10 cellular contexts compared by ENCODE assay signal in the genomic region with DNA sequence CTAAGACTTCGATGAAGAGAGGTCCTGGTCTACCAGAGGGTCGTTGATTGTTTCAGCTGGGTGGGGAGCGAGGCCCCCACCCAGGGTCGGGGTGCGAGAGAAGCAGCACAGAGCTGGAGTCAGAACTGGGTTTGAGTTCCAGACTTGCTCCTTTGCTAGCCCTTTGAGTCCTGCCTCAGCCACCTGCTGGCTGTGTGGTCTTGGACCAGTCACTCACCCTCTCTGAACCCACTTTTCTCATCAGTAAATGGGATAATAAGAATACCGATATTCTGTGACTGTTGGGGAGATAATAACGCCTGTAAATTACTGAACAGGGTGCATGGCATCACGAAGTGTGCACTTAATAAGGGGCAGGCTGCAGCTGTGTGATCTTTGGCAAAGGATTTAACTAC. TPM values are rescaled to one million over a fixed set of nuclear protein-coding genes. Genes with fewer than 3 reads are reported as not detected.
DNase-seq lines count a peak whose midpoint lies in the region; ATAC-seq and TF ChIP-seq lines count a peak whose summit lies in the region.
"Had no signal": no experiment of that assay in that cellular context is flagged by ENCODE, and none has a peak within 500 bp of the region (broad histone marks: within the 10 kb centered on the region; RNA-seq: fewer than 3 reads in every experiment).

No MANE protein-coding gene starts in this region.

- no peaks in the 10 kb centered on the region for H3K79me2 ChIP-seq in HCT116 (ENCODE audit: insufficient read depth, low read length)

- peaks cover 18% of the 10 kb centered on the region for H3K4me1 Mint-ChIP-seq in activated CD8-positive, alpha-beta T cell treated with anti-CD3 and anti-CD28 coated beads for 36 hours (ENCODE audit: low read depth)

- H3K9me3 ChIP-seq in HCT116 (ENCODE audit: control insufficient read depth in 1 of 2, insufficient read depth in 1 of 2, low read depth in 1 of 2, low read length in 2 of 2) (no peaks in the 10 kb centered on the region), iPS DF 6.9 (ENCODE audit: control insufficient read depth, insufficient read depth, low read length) (no peaks in the 10 kb centered on the region)

- peaks cover 20% of the 10 kb centered on the region for H3K27me3 Mint-ChIP-seq in activated CD8-positive, alpha-beta T cell treated with anti-CD3 and anti-CD28 coated beads for 36 hours

- no TSS peak for BruUV-seq in HCT116 (replicated peaks; lab: Mats Ljungman, UMichigan)

- no CpG with 5 or more reads among the region's 8 CpGs for whole genome bisulfite sequencing in iPS DF 6.9 (ENCODE audit: insufficient coverage, insufficient read length)

- POLR2A ChIA-PET in HCT116 (lab: Charles Lee), result interaction anchor here (3.6 kb wide), 1 partner anchor 13 kb away, joined by 14 read pairs; the partner anchor contains the start of gene TAF15
- POLR2A ChIA-PET in activated CD8-positive, alpha-beta T cell treated with anti-CD3 and anti-CD28 coated beads for 36 hours (lab: Charles Lee), result interaction anchor here (1.2 to 7.0 kb wide), 2 partner anchors 13 to 14 kb away, joined by 3 to 50 read pairs; partner anchors contain the start of gene TAF15

- TF ChIP-seq POLR2A in HCT116 (IDR thresholded peaks at IDR 0.05; ENCODE audit: borderline replicate concordance, extremely low read depth, insufficient read depth, insufficient read length), result no peak

- ATAC-seq in HCT116 (peak; percentile 26), GM21619 (IDR thresholded peaks at IDR 0.05; ENCODE audit: unreplicated experiment) (no peak), HG03025 (IDR thresholded peaks at IDR 0.05; ENCODE audit: low FRiP score, unreplicated experiment) (no peak), HG03135 (IDR thresholded peaks at IDR 0.05; ENCODE audit: unreplicated experiment) (no peak)
- ATAC-seq in activated CD8-positive, alpha-beta T cell treated with anti-CD3 and anti-CD28 coated beads for 36 hours, result no peak

- peak overlapping the region; percentile 43; the same call in 1 of the 2 replicates for H3K9ac ChIP-seq in HCT116 (ENCODE audit: low read length)

- no peak overlapping the region for H3K27ac ChIP-seq in HCT116 (ENCODE audit: low read depth, low read length)
- no peak overlapping the region for H3K27ac ChIP-seq in iPS DF 6.9 (ENCODE audit: low read length)
- H3K27ac ChIP-seq in skin epidermis, result peak overlapping the region in 8 of 21 experiments; percentile 6 to 70 (median 52)

- RAD21 ChIA-PET in HCT116 (lab: Charles Lee; ENCODE audit: low non-redundant PET in 1 of 2, low total read pairs in 2 of 2, uncharacterized antibody in 2 of 2, unreplicated experiment in 2 of 2), result no interaction called here

- H3K4me1 ChIP-seq in HCT116 (ENCODE audit: control insufficient read depth in 1 of 2, insufficient read depth in 2 of 2, low read length in 2 of 2) (peaks cover 8 to 27% of the 10 kb centered on the region in 2 experiments), iPS DF 6.9 (ENCODE audit: control insufficient read depth, insufficient read depth, low read length) (0 out of 2 replicates have a peak, but pooled peaks cover 1% of the 10 kb centered on the region)

- H3K36me3 ChIP-seq in HCT116 (ENCODE audit: control insufficient read depth in 1 of 2, insufficient read depth in 2 of 2, low read length in 2 of 2) (no peaks in the 10 kb centered on the region), iPS DF 6.9 (ENCODE audit: control insufficient read depth, insufficient read depth, low read length) (peaks cover 4% of the 10 kb centered on the region; the same call in 1 of the 2 replicates)

- no peak for TF ChIP-seq RAD21 in HCT116 (IDR thresholded peaks at IDR 0.05; ENCODE audit: low read depth)

- H3K4me2 ChIP-seq in HCT116 (ENCODE audit: low read length), result peak overlapping the region; percentile 96

- H3K9me2 ChIP-seq in HCT116 (ENCODE audit: insufficient read depth), result no peaks in the 10 kb centered on the region

- intact Hi-C loops in HCT116 (cut with micrococcal nuclease), result no loop called here
- intact Hi-C loops in activated CD8-positive, alpha-beta T cell treated with anti-CD3 and anti-CD28 coated beads for 36 hours (cut with micrococcal nuclease), result no loop called here

- H4K20me1 ChIP-seq in HCT116 (ENCODE audit: insufficient read depth), result no peaks in the 10 kb centered on the region

- no peak overlapping the region for H3K27ac Mint-ChIP-seq in activated CD8-positive, alpha-beta T cell treated with anti-CD3 and anti-CD28 coated beads for 36 hours

- H3K27me3 ChIP-seq in HCT116 (ENCODE audit: insufficient read depth, low read length), result no peaks in the 10 kb centered on the region
- peaks cover 27% of the 10 kb centered on the region for H3K27me3 ChIP-seq in iPS DF 6.9 (ENCODE audit: control insufficient read depth, insufficient read depth, low read length)

- no peaks in the 10 kb centered on the region for H3K36me3 Mint-ChIP-seq in activated CD8-positive, alpha-beta T cell treated with anti-CD3 and anti-CD28 coated beads for 36 hours (ENCODE audit: low read depth)

- H3K4me3 ChIP-seq in HCT116 (replicated peaks in 1 of 2; ENCODE audit: low read depth in 1 of 2, low read length in 2 of 2) (peak overlapping the region; percentile 46 to 68), iPS DF 6.9 (ENCODE audit: low read length) (peak overlapping the region; percentile 61; the same call in 1 of the 2 replicates), skin epidermis (peak overlapping the region; percentile 45 to 65 (median 55))

- peak overlapping the region; percentile 68 for H3K4me3 Mint-ChIP-seq in activated CD8-positive, alpha-beta T cell treated with anti-CD3 and anti-CD28 coated beads for 36 hours

- DNase-seq in HCT116 (ENCODE audit: low read depth, low spot score) (no peak), iPS DF 6.9 (ENCODE audit: low read depth, low spot score) (no peak), NCI-H2171 (lab: John Stamatoyannopoulos, UW) (no peak)
- DNase-seq in activated CD8-positive, alpha-beta T cell treated with anti-CD3 and anti-CD28 coated beads for 36 hours, result no peak
- DNase-seq: NCI-H1417 treated with DMSO at 0.1 percent for 48 hours had no signal

- H3K9me3 Mint-ChIP-seq in activated CD8-positive, alpha-beta T cell treated with anti-CD3 and anti-CD28 coated beads for 36 hours, result no peaks in the 10 kb centered on the region

- TF ChIP-seq CTCF in HCT116 (IDR thresholded peaks at IDR 0.05 in 2 of 3, conservative IDR thresholded peaks at IDR 0.05 in 1 of 3; ENCODE audit: borderline replicate concordance in 1 of 3, insufficient read depth in 1 of 3, low read depth in 2 of 3, low read length in 2 of 3), result no peak
- no peak for TF ChIP-seq CTCF in activated CD8-positive, alpha-beta T cell treated with anti-CD3 and anti-CD28 coated beads for 36 hours (IDR thresholded peaks at IDR 0.05)

- CTCF ChIA-PET in HCT116 (lab: Charles Lee), result interaction anchor here (0.7 to 1.7 kb wide), 4 partner anchors 9 to 32 kb away, joined by 3 to 5 read pairs (median 4); no protein-coding TSS in a partner anchor
- CTCF ChIA-PET in activated CD8-positive, alpha-beta T cell treated with anti-CD3 and anti-CD28 coated beads for 36 hours (lab: Charles Lee), result interaction anchor here (0.7 to 9.6 kb wide), 6 partner anchors 9 to 46 kb away, joined by 3 to 104 read pairs (median 10); partner anchors contain the start of gene TAF15

- peak overlapping the region; percentile 79 for H2AFZ ChIP-seq in HCT116 (ENCODE audit: low read depth, low read length, poor library complexity, severe bottlenecking)

TF ChIP-seq in HCT116, 20 proteins besides CTCF, POLR2A, EP300 and RAD21:
- TF ChIP-seq JUND (IDR thresholded peaks at IDR 0.05) (0 out of 2 replicates have a peak, but pooled peaks have one; percentile 15), EGR1 (IDR thresholded peaks at IDR 0.05; ENCODE audit: low read depth) (no peak), SIN3A (IDR thresholded peaks at IDR 0.05; ENCODE audit: low read depth) (no peak), REST (IDR thresholded peaks at IDR 0.05; ENCODE audit: low read depth) (no peak), TCF7L2 (IDR thresholded peaks at IDR 0.05; ENCODE audit: borderline replicate concordance, extremely low read depth, insufficient read depth, insufficient read length) (no peak), ZFX (IDR thresholded peaks at IDR 0.05) (no peak), SRF (IDR thresholded peaks at IDR 0.05; ENCODE audit: low read depth) (no peak), SP1 (IDR thresholded peaks at IDR 0.05; ENCODE audit: low read depth) (no peak)
TF ChIP-seq in HCT116: peak in this region for 1.

RNA-seq across cellular contexts. Expression of gene MMP28, which starts 0.4 kb away (rescaled TPM):
- total RNA-seq in HCT116 (2021; ENCODE audit: unreplicated experiment), result 2.6 TPM
- 1.4 and 1.5 TPM in 2 replicates for polyA plus RNA-seq in HCT116 (2012)
- under 1 TPM in 1 of 2 experiments, not detected in 1; 0.41 TPM for total RNA-seq in activated CD8-positive, alpha-beta T cell treated with anti-CD3 and anti-CD28 coated beads for 36 hours

RNA-seq across cellular contexts. Expression of gene TAF15, which starts 13.4 kb away (rescaled TPM):
- total RNA-seq in HCT116 (2021; ENCODE audit: unreplicated experiment), result 346 TPM
- 309 and 338 TPM in 2 replicates for polyA plus RNA-seq in HCT116 (2012)
- 100 to 1,000 TPM; 309 to 319 TPM for total RNA-seq in activated CD8-positive, alpha-beta T cell treated with anti-CD3 and anti-CD28 coated beads for 36 hours

RNA-seq across cellular contexts. Expression of gene C17orf50, which starts 35.2 kb away (rescaled TPM):
- total RNA-seq in HCT116 (2021; ENCODE audit: unreplicated experiment), result not detected
- polyA plus RNA-seq in HCT116 (2012), result 0.15 TPM in 1 of 2 replicates, not detected in the other
- total RNA-seq in activated CD8-positive, alpha-beta T cell treated with anti-CD3 and anti-CD28 coated beads for 36 hours, result not detected
- total RNA-seq: liver had no signal
- polyA plus RNA-seq: liver had no signal

RNA-seq across cellular contexts. Expression of gene GAS2L2, which starts 42.8 kb away (rescaled TPM):
- not detected for total RNA-seq in HCT116 (2021; ENCODE audit: unreplicated experiment)
- polyA plus RNA-seq in HCT116 (2012), result not detected in 2 replicates
- under 1 TPM; 0.27 to 0.34 TPM for total RNA-seq in activated CD8-positive, alpha-beta T cell treated with anti-CD3 and anti-CD28 coated beads for 36 hours
- total RNA-seq: liver had no signal
- polyA plus RNA-seq: liver had no signal
